ENCODE assay signal across 1 cellular context in genomic region chr21:33894736-33895288, GRCh38.
TF ChIP-seq lines count a peak whose summit lies in the region.

No MANE protein-coding gene starts in this region.

TF ChIP-seq in K562, 482 proteins besides CTCF, POLR2A, EP300 and RAD21 (continued from another document and continues in another):
- TF ChIP-seq PRDM10 (IDR thresholded peaks at IDR 0.05; ENCODE audit: partially characterized antibody): peak; percentile 51
- peak; percentile 55; the same call in 1 of the 2 replicates for TF ChIP-seq CC2D1A (IDR thresholded peaks at IDR 0.05)
- TF ChIP-seq ETS1 (conservative IDR thresholded peaks at IDR 0.05; ENCODE audit: control insufficient read depth, low read depth, low read length): no peak
- TF ChIP-seq BHLHE40 (IDR thresholded peaks at IDR 0.05; ENCODE audit: low read length): peak; percentile 21; the same call in 1 of the 2 replicates
- TF ChIP-seq ZNF347 (CRISPR knock-in tag; IDR thresholded peaks at IDR 0.05; ENCODE audit: low read depth): no peak
- TF ChIP-seq MAFK (IDR thresholded peaks at IDR 0.05; ENCODE audit: low read length): peak; percentile 29; the same call in 1 of the 2 replicates
- peak; percentile 14 for TF ChIP-seq MEIS2 (IDR thresholded peaks at IDR 0.05; ENCODE audit: partially characterized antibody)
- TF ChIP-seq CTCFL (IDR thresholded peaks at IDR 0.05; ENCODE audit: borderline replicate concordance, insufficient read depth, low read depth, low read length, poor library complexity, severe bottlenecking): peak; percentile 86
- TF ChIP-seq ADNP (tag; IDR thresholded peaks at IDR 0.05): no peak
- peak; percentile 25; the same call in 1 of the 2 replicates for TF ChIP-seq ARID2 (IDR thresholded peaks at IDR 0.05)
- TF ChIP-seq GABPB2 (CRISPR knock-in tag; conservative IDR thresholded peaks at IDR 0.05): no peak
- peak; percentile 19 for TF ChIP-seq HNRNPLL (IDR thresholded peaks at IDR 0.05; ENCODE audit: low read depth, low read length, poor library complexity, severe bottlenecking)
- peak; percentile 41 to 43; a peak in 2 of 4 replicates for TF ChIP-seq FOXK2 (conservative IDR thresholded peaks at IDR 0.05 in 1 of 2, IDR thresholded peaks at IDR 0.05 in 1 of 2; ENCODE audit: low read depth in 2 of 2)
- 0 out of 2 replicates have a peak, but pooled peaks have one; percentile 22 for TF ChIP-seq MTA3 (IDR thresholded peaks at IDR 0.05; ENCODE audit: borderline replicate concordance)
- TF ChIP-seq CREM (IDR thresholded peaks at IDR 0.05; ENCODE audit: low read depth): peak; percentile 41; the same call in 1 of the 2 replicates
- peak; percentile 57 to 69; a peak in 2 of 4 replicates for TF ChIP-seq MAZ (CRISPR knock-in tag; conservative IDR thresholded peaks at IDR 0.05 in 1 of 2, IDR thresholded peaks at IDR 0.05 in 1 of 2)
- peak; percentile 51; the same call in 1 of the 2 replicates for TF ChIP-seq CTBP1 (IDR thresholded peaks at IDR 0.05; ENCODE audit: borderline replicate concordance)
- TF ChIP-seq ZNF316 (IDR thresholded peaks at IDR 0.05): 0 out of 2 replicates have a peak, but pooled peaks have one; percentile 34
- TF ChIP-seq DACH1 (IDR thresholded peaks at IDR 0.05; ENCODE audit: partially characterized antibody): peak; percentile 34
- TF ChIP-seq ZNF24 (IDR thresholded peaks at IDR 0.05): peak; percentile 9; the same call in 1 of the 2 replicates
- TF ChIP-seq VEZF1 (CRISPR knock-in tag; IDR thresholded peaks at IDR 0.05): peak; percentile 52
- no peak for TF ChIP-seq ZNF707 (CRISPR knock-in tag; conservative IDR thresholded peaks at IDR 0.05)
- peak; percentile 92 for TF ChIP-seq ZFP36 (IDR thresholded peaks at IDR 0.05; ENCODE audit: low read depth, low read length, partially characterized antibody)
- TF ChIP-seq CEBPG (CRISPR knock-in tag; IDR thresholded peaks at IDR 0.05): no peak
- TF ChIP-seq CEBPG (tag; conservative IDR thresholded peaks at IDR 0.05 in 1 of 2, IDR thresholded peaks at IDR 0.05 in 1 of 2): no peak
- TF ChIP-seq EGR1 (conservative IDR thresholded peaks at IDR 0.05): peak; percentile 96
- TF ChIP-seq STAT5B (CRISPR knock-in tag; IDR thresholded peaks at IDR 0.05): no peak
- peak; percentile 37 for TF ChIP-seq TBP (optimal IDR thresholded peaks at IDR 0.05; ENCODE audit: low read depth, low read length)
- TF ChIP-seq UBTF (IDR thresholded peaks at IDR 0.05; ENCODE audit: borderline replicate concordance in 1 of 2, low read depth in 2 of 2, low read length in 2 of 2): 0 out of 4 replicates have a peak, but pooled peaks of 1 of the 2 experiments have one; percentile 58
- no peak for TF ChIP-seq KLF10 (CRISPR knock-in tag; IDR thresholded peaks at IDR 0.05)
- TF ChIP-seq JUND (IDR thresholded peaks at IDR 0.05; ENCODE audit: borderline replicate concordance, low read depth, low read length): peak; percentile 45
- peak; percentile 26; the same call in 1 of the 3 replicates for TF ChIP-seq JUND (tag; IDR thresholded peaks at IDR 0.05; ENCODE audit: borderline replicate concordance, low read depth, low read length)
- TF ChIP-seq E2F4 (CRISPR knock-in tag; IDR thresholded peaks at IDR 0.05; ENCODE audit: low read depth): no peak
- no peak for TF ChIP-seq DIDO1 (tag; IDR thresholded peaks at IDR 0.05; ENCODE audit: low read depth)
- TF ChIP-seq ATF1 (CRISPR knock-in tag; IDR thresholded peaks at IDR 0.05): no peak
- TF ChIP-seq ATF1 (tag; IDR thresholded peaks at IDR 0.05): peak; percentile 42; the same call in 1 of the 2 replicates
- TF ChIP-seq CBFA2T2 (conservative IDR thresholded peaks at IDR 0.05): no peak
- 0 out of 2 replicates have a peak, but pooled peaks have one; percentile 32 for TF ChIP-seq ZHX1 (conservative IDR thresholded peaks at IDR 0.05; ENCODE audit: low read length)
- peak; percentile 12; the same call in 1 of the 2 replicates for TF ChIP-seq L3MBTL2 (IDR thresholded peaks at IDR 0.05)
- TF ChIP-seq MLLT1 (IDR thresholded peaks at IDR 0.05): peak in 1 of 2 experiments; percentile 60; a peak in 2 of 4 replicates
- TF ChIP-seq TAF15 (IDR thresholded peaks at IDR 0.05; ENCODE audit: low read depth, low read length): no peak
- 0 out of 2 replicates have a peak, but pooled peaks have one; percentile 35 for TF ChIP-seq SMARCA4 (IDR thresholded peaks at IDR 0.05)
- TF ChIP-seq ETV1 (tag; conservative IDR thresholded peaks at IDR 0.05; ENCODE audit: low read depth): 0 out of 2 replicates have a peak, but pooled peaks have one; percentile 20
- peak; percentile 33; the same call in 1 of the 2 replicates for TF ChIP-seq CXXC5 (CRISPR knock-in tag; IDR thresholded peaks at IDR 0.05)
- peak; percentile 52; the same call in 1 of the 2 replicates for TF ChIP-seq MAFG (tag; conservative IDR thresholded peaks at IDR 0.05)
- no peak for TF ChIP-seq PHF21A (IDR thresholded peaks at IDR 0.05; ENCODE audit: borderline replicate concordance, low read depth)
- peak; percentile 79; the same call in 1 of the 2 replicates for TF ChIP-seq TFAP4 (CRISPR knock-in tag; IDR thresholded peaks at IDR 0.05; ENCODE audit: borderline replicate concordance)
- 0 out of 2 replicates have a peak, but pooled peaks have one; percentile 51 for TF ChIP-seq MYC (IDR thresholded peaks at IDR 0.05; ENCODE audit: low read depth, low read length)
- TF ChIP-seq MYC (CRISPR knock-in tag; IDR thresholded peaks at IDR 0.05; ENCODE audit: borderline replicate concordance, low read depth): no peak
